8 cellular contexts compared by ENCODE assay signal in genomic region chr11:45885274-45885920, GRCh38. TPM values are rescaled to one million over a fixed set of nuclear protein-coding genes. Genes with fewer than 3 reads are reported as not detected.
DNase-seq lines count a peak whose midpoint lies in the region; ATAC-seq and TF ChIP-seq lines count a peak whose summit lies in the region.

Gene MAPK8IP1 (plus strand): TSS chr11:45885651. CDS start chr11:45885821, 170 bp downstream.

- peaks cover 8 to 35% (median 12%) of the 10 kb centered on the region in 4 donors for H3K4me1 ChIP-seq in stomach

- ATAC-seq in GM18505 (IDR thresholded peaks at IDR 0.05; ENCODE audit: unreplicated experiment) (peak; percentile 60), HG03108 (IDR thresholded peaks at IDR 0.05; ENCODE audit: unreplicated experiment) (peak; percentile 50), naive B cell (ENCODE audit: low read depth in 2 of 2) (peak; percentile 86), GM18873 (IDR thresholded peaks at IDR 0.05; ENCODE audit: low FRiP score, unreplicated experiment) (no peak)

- no peak for TF ChIP-seq EP300 in stomach (IDR thresholded peaks at IDR 0.05)

- peak within 1 kb of the TSS; percentile 49 to 65 (median 60) for H3K4me3 ChIP-seq in stomach

- intact Hi-C loops in stomach (cut with DNase I; ENCODE audit: low total_unique reads) = no loop called here

- H3K36me3 ChIP-seq in stomach = peaks cover 22 to 33% (median 25%) of the 10 kb centered on the region in 4 donors

- peaks cover 5 to 6% of the 10 kb centered on the region in 2 donors for H3K36me3 Mint-ChIP-seq in naive B cell

- TF ChIP-seq POLR2A in GM18505 (IDR thresholded peaks at IDR 0.05; ENCODE audit: borderline replicate concordance, extremely low read depth, insufficient read depth, insufficient read length) (no peak), erythroblast (IDR thresholded peaks at IDR 0.05; ENCODE audit: low read length) (no peak), stomach (IDR thresholded peaks at IDR 0.05) (no peak)

- no peaks in the 10 kb centered on the region for H3K9me3 ChIP-seq in stomach

- peak within 1 kb of the TSS in 3 of 6 donors; percentile 53 to 97 (median 87) for H3K27ac Mint-ChIP-seq in naive B cell

- H3K4me1 Mint-ChIP-seq in naive B cell = peaks cover 10 to 17% (median 16%) of the 10 kb centered on the region in 3 donors

- peaks cover 0 to 10% (median 0%) of the 10 kb centered on the region in 3 donors for H3K27me3 Mint-ChIP-seq in naive B cell

- peak; percentile 23 for DNase-seq in NCI-H82 treated with DMSO at 0.1 percent for 48 hours (lab: John Stamatoyannopoulos, UW; ENCODE audit: unreplicated experiment)
- DNase-seq in activated T-cell treated with anti-CD3 and anti-CD28 coated beads for 1 hour (ENCODE audit: low read depth) = peak; percentile 35
- DNase-seq in erythroblast (lab: John Stamatoyannopoulos, UW) = peak; percentile 67 to 75
- DNase-seq in naive B cell = peak; percentile 53
- peak; percentile 62 for DNase-seq in stomach

- peaks cover 0 to 10% (median 0%) of the 10 kb centered on the region in 3 donors for H3K27me3 ChIP-seq in stomach

- H3K27ac ChIP-seq in stomach = peak within 1 kb of the TSS in 1 of 5 donors; percentile 42

- WGBS in stomach, 5 donors = 1 to 4% (median 2%) methylated on average over 23 to 73 of the region's 73 CpGs

- no peak for TF ChIP-seq CTCF in stomach (IDR thresholded peaks at IDR 0.05)

- peaks cover 0 to 1% (median 0%) of the 10 kb centered on the region in 7 donors for H3K9me3 Mint-ChIP-seq in naive B cell

- H3K4me3 Mint-ChIP-seq in naive B cell = peak within 1 kb of the TSS; percentile 72 to 89 (median 84)

RNA-seq across cellular contexts. Expression of gene MAPK8IP1, which starts in this region (rescaled TPM):
- polyA plus RNA-seq in naive B cell (ENCODE audit: low read depth in 6 of 6) (under 1 TPM in 5 of 6 donors, not detected in 1; 0.12 to 0.35 (median 0.20) TPM), stomach (1 to 10 TPM; 4.9 to 8.3 (median 7.6) TPM)
- 1 to 10 TPM in 4 of 5 donors, not detected in 1; 2.9 to 8.0 (median 6.2) TPM for total RNA-seq in stomach

Comparison
In these comparisons a context has a peak if more than half of its experiments do, and no peak if none do; other contexts are left out.
1. RNA of gene MAPK8IP1 (polyA plus RNA-seq): 4.9 to 8.3 TPM in stomach; 0.12 to 0.35 TPM in naive B cell; every median in the first group is over 4 times any median in the second.
2. Peak in DNase-seq and ATAC-seq in naive B cell; RNA of the gene not detected or under 1 TPM.
3. Peak in every context shown above with its lines, with median percentiles within 50 percentile points of each other: DNase-seq.